ENCODE assay signal across 8 cellular contexts in genomic region chr15:82261566-82262421, GRCh38. TPM values are rescaled to one million over a fixed set of nuclear protein-coding genes. Genes with fewer than 3 reads are reported as not detected.
DNase-seq lines count a peak whose midpoint lies in the region; ATAC-seq and TF ChIP-seq lines count a peak whose summit lies in the region.
"Not testable (repeated sequence)": the region's sequence is repeated elsewhere in the genome, so short reads cannot be mapped to it uniquely, and the experiment has no call there.

No MANE protein-coding gene starts in this region.

- POLR2A ChIA-PET in PC-9 (lab: Charles Lee; ENCODE audit: unreplicated experiment), result not testable (repeated sequence)

- not testable (repeated sequence) for H3K9me3 Mint-ChIP-seq in stimulated activated memory B cell treated with anti-CD40 and anti-IgM and Interleukin-4, amounts not matched to agents 10 μg/mL and 1 μg/mL and 100 μg/mL, for 72 hours

- H3K4me1 ChIP-seq in PC-9 (replicated peaks; ENCODE audit: insufficient read depth) (peaks cover 17% of the 10 kb centered on the region), muscle layer of colon (ENCODE audit: insufficient read depth, low read length) (peaks cover 13% of the 10 kb centered on the region)

- CTCF ChIA-PET in PC-9 (lab: Charles Lee), result not testable (repeated sequence)

- peaks cover 12% of the 10 kb centered on the region; the same call in 1 of the 2 replicates for H3F3A ChIP-seq in PC-9 (ENCODE audit: insufficient read depth, low read depth)

- H3K27me3 ChIP-seq in PC-9 (ENCODE audit: insufficient read depth, low read depth); muscle layer of colon (ENCODE audit: control insufficient read depth in 1 of 2, insufficient read depth in 2 of 2, low read length in 2 of 2): not testable (repeated sequence)

- peak overlapping the region; percentile 79 for H2AFZ ChIP-seq in PC-9

- H3K9me3 ChIP-seq in PC-9 (ENCODE audit: insufficient read depth, low read depth); muscle layer of colon (ENCODE audit: low read length): not testable (repeated sequence)

- H3K27me3 Mint-ChIP-seq in stimulated activated memory B cell treated with anti-CD40 and anti-IgM and Interleukin-4, amounts not matched to agents 10 μg/mL and 1 μg/mL and 100 μg/mL, for 72 hours, result not testable (repeated sequence)

- H3K27ac ChIP-seq in PC-9, result peak overlapping the region; percentile 47
- peak overlapping the region; percentile 21 for H3K27ac ChIP-seq in muscle layer of colon (ENCODE audit: low read depth, low read length)

- TF ChIP-seq CTCF in PC-9 (conservative IDR thresholded peaks at IDR 0.05); fibroblast of mammary gland (conservative IDR thresholded peaks at IDR 0.05; ENCODE audit: control insufficient read depth, insufficient read depth, low read depth, low read length): not testable (repeated sequence)

- peaks cover 21% of the 10 kb centered on the region for H3K36me3 Mint-ChIP-seq in stimulated activated memory B cell treated with anti-CD40 and anti-IgM and Interleukin-4, amounts not matched to agents 10 μg/mL and 1 μg/mL and 100 μg/mL, for 72 hours

- BruUV-seq in PC-9 (replicated peaks; lab: Mats Ljungman, UMichigan), result TSS peak; percentile 34

- H3K4me1 Mint-ChIP-seq in stimulated activated memory B cell treated with anti-CD40 and anti-IgM and Interleukin-4, amounts not matched to agents 10 μg/mL and 1 μg/mL and 100 μg/mL, for 72 hours, result peaks cover 39% of the 10 kb centered on the region

- peak overlapping the region; percentile 80 for H3K27ac Mint-ChIP-seq in stimulated activated memory B cell treated with anti-CD40 and anti-IgM and Interleukin-4, amounts not matched to agents 10 μg/mL and 1 μg/mL and 100 μg/mL, for 72 hours

- peak; percentile 25 for ATAC-seq in GM21576 (IDR thresholded peaks at IDR 0.05; ENCODE audit: unreplicated experiment)
- ATAC-seq in HG03520 (IDR thresholded peaks at IDR 0.05; ENCODE audit: unreplicated experiment), result peak; percentile 19
- peak; percentile 35 for ATAC-seq in stimulated activated memory B cell treated with anti-CD40 and anti-IgM and Interleukin-4, amounts not matched to agents 10 μg/mL and 1 μg/mL and 100 μg/mL, for 72 hours

- intact Hi-C loops in PC-9 (cut with micrococcal nuclease; ENCODE audit: unreplicated experiment), result not testable (repeated sequence)

- peaks cover 25% of the 10 kb centered on the region for H3K79me2 ChIP-seq in PC-9 (ENCODE audit: low read depth)

- H3K4me3 Mint-ChIP-seq in stimulated activated memory B cell treated with anti-CD40 and anti-IgM and Interleukin-4, amounts not matched to agents 10 μg/mL and 1 μg/mL and 100 μg/mL, for 72 hours, result peak overlapping the region; percentile 88

- not testable (repeated sequence) for H4K20me1 ChIP-seq in PC-9 (ENCODE audit: insufficient read depth)

- not testable (repeated sequence) for H3K9me2 ChIP-seq in PC-9 (ENCODE audit: insufficient read depth)

- peak; percentile 83 for DNase-seq in DMS53 (lab: John Stamatoyannopoulos, UW)
- DNase-seq in PC-9, result peak; percentile 37 to 59
- DNase-seq in activated effector memory CD4-positive, alpha-beta T cell treated with Interleukin-2 at 50 U/mL for 16 hours, result peak; percentile 7
- DNase-seq in fibroblast of mammary gland (ENCODE audit: low read depth), result peak; percentile 78

- peak overlapping the region; percentile 87 for H3K4me2 ChIP-seq in PC-9

- not testable (repeated sequence) for H3K36me3 ChIP-seq in PC-9 (ENCODE audit: low read depth); muscle layer of colon (ENCODE audit: insufficient read depth, low read length)

- H3K4me3 ChIP-seq in PC-9, result peak overlapping the region; percentile 58
- H3K4me3 ChIP-seq in fibroblast of mammary gland (ENCODE audit: control insufficient read depth, low read depth, low read length), result peak overlapping the region; percentile 76
- H3K4me3 ChIP-seq in muscle layer of colon (ENCODE audit: low read depth in 1 of 2, low read length in 2 of 2), result peak overlapping the region; percentile 55 to 68

- not testable (repeated sequence) for H3K9ac ChIP-seq in muscle layer of colon (ENCODE audit: low read length)

RNA-seq across cellular contexts. Expression of gene EFL1, which starts 0.7 kb away (rescaled TPM):
- total RNA-seq in PC-9 (2021), result 14.4 and 17.2 TPM in 2 replicates

RNA-seq across cellular contexts. Expression of gene SAXO2, which starts 0.8 kb away (rescaled TPM):
- 1.7 and 2.7 TPM in 2 replicates for total RNA-seq in PC-9 (2021)

Comparison
In these comparisons a context has a peak if more than half of its experiments do, and no peak if none do; other contexts are left out.
1. Peak in every context shown above with its lines: DNase-seq, ATAC-seq, H3K4me3 ChIP-seq and H3K27ac ChIP-seq.
2. DNase-seq: peak in every context shown above with its lines; median percentile 83 in DMS53; 78 in fibroblast of mammary gland; 48 in PC-9; 7 in activated effector memory CD4-positive, alpha-beta T cell treated with Interleukin-2 at 50 U/mL for 16 hours.